22 cellular contexts compared by ENCODE assay signal in the genomic region with DNA sequence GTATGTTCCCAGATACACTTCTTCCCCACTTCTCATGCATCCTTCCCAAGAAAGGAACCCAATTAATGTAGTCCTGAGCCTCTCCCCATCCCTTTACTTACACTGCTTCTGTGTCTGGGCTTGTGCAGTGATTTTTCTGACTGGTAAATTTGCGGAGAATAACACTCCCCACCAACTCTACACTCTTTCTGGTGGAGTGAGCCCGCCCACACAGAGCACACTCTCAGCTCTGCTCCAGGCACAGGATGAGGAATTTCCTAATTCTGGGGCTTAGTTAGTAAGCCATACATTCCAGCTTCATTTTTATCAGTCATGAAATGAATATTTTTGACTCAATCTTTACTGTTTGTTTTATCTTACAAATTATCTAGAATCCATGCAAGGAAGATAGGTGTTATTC. TPM values are rescaled to one million over a fixed set of nuclear protein-coding genes. Genes with fewer than 3 reads are reported as not detected.
DNase-seq lines count a peak whose midpoint lies in the region; ATAC-seq, FAIRE-seq and TF ChIP-seq lines count a peak whose summit lies in the region.
"Had no signal": no experiment of that assay in that cellular context is flagged by ENCODE, and none has a peak within 500 bp of the region (broad histone marks: within the 10 kb centered on the region; RNA-seq: fewer than 3 reads in every experiment).

No MANE protein-coding gene starts in this region.

- TF ChIP-seq RAD21 in liver (IDR thresholded peaks at IDR 0.05): no peak
- TF ChIP-seq RAD21 in HepG2 (CRISPR knock-in tag; IDR thresholded peaks at IDR 0.05): no peak

- no TSS peak for BruUV-seq in HepG2 (replicated peaks; lab: Mats Ljungman, UMichigan)

- peaks cover 4 to 8% (median 8%) of the 10 kb centered on the region in 4 donors for H3K4me1 ChIP-seq in liver (ENCODE audit: control insufficient read depth in 4 of 4, insufficient read depth in 4 of 4, low read length in 3 of 4)
- H3K4me1 ChIP-seq in HepG2 (ENCODE audit: insufficient read depth, low read length): no peaks in the 10 kb centered on the region
- H3K4me1 ChIP-seq in upper lobe of right lung: no peaks in the 10 kb centered on the region
- no peaks in the 10 kb centered on the region for H3K4me1 ChIP-seq in MM.1S (ENCODE audit: low read length)
- H3K4me1 ChIP-seq: BLaER1, HAP-1 had no signal

- no peaks in the 10 kb centered on the region for H3K9me3 ChIP-seq in liver (ENCODE audit: control insufficient read depth in 4 of 4, low read length in 3 of 4)
- no peaks in the 10 kb centered on the region for H3K9me3 ChIP-seq in HepG2 (ENCODE audit: low read length)
- no peaks in the 10 kb centered on the region for H3K9me3 ChIP-seq in upper lobe of right lung
- H3K9me3 ChIP-seq in MM.1S (replicated peaks; ENCODE audit: insufficient read depth, low read length): no peaks in the 10 kb centered on the region
- H3K9me3 ChIP-seq: BLaER1, HAP-1 had no signal

- POLR2A ChIA-PET in HepG2 (lab: Yijun Ruan, JAX): no interaction called here

- H3K9me2 ChIP-seq in MM.1S (replicated peaks; ENCODE audit: insufficient read depth, low read length): no peaks in the 10 kb centered on the region

- no peaks in the 10 kb centered on the region for H3K27me3 ChIP-seq in liver (ENCODE audit: control insufficient read depth in 4 of 4, insufficient read depth in 4 of 4, low read length in 3 of 4)
- no peaks in the 10 kb centered on the region for H3K27me3 ChIP-seq in HepG2 (ENCODE audit: control insufficient read depth in 1 of 2, insufficient read depth in 2 of 2, low read length in 2 of 2)
- H3K27me3 ChIP-seq in upper lobe of right lung: no peaks in the 10 kb centered on the region
- no peaks in the 10 kb centered on the region for H3K27me3 ChIP-seq in MM.1S (replicated peaks; ENCODE audit: insufficient read depth, low read length)
- H3K27me3 ChIP-seq: BLaER1 had no signal

- H3K36me3 ChIP-seq in liver (ENCODE audit: control insufficient read depth in 4 of 4, insufficient read depth in 3 of 4, low read depth in 1 of 4, low read length in 3 of 4) (no peaks in the 10 kb centered on the region), HepG2 (replicated peaks in 1 of 2; ENCODE audit: control insufficient read depth in 1 of 2, insufficient read depth in 2 of 2, low read length in 2 of 2) (no peaks in the 10 kb centered on the region), upper lobe of right lung (no peaks in the 10 kb centered on the region), MM.1S (replicated peaks; ENCODE audit: insufficient read depth, low read length) (no peaks in the 10 kb centered on the region)
- H3K36me3 ChIP-seq: BLaER1, HAP-1 had no signal

- 91% methylated on average over 2 of the region's 2 CpGs for WGBS in liver
- 17% methylated on average over 2 of the region's 2 CpGs for WGBS in HepG2 (ENCODE audit: low lambda C conversion rate)

- no peak for FAIRE-seq in HepG2 (lab: Jason Lieb, UNC)
- FAIRE-seq: A204.1, GM12891, GM18507, H54 had no signal

- no peak overlapping the region for H3K4me3 ChIP-seq in liver (ENCODE audit: low read depth in 1 of 3, low read length in 3 of 3)
- no peak overlapping the region for H3K4me3 ChIP-seq in HepG2 (replicated peaks in 1 of 3; ENCODE audit: insufficient read depth in 1 of 3, low read depth in 2 of 3, low read length in 3 of 3)
- no peak overlapping the region for H3K4me3 ChIP-seq in upper lobe of right lung
- no peak overlapping the region for H3K4me3 ChIP-seq in MM.1S (ENCODE audit: low read length)
- H3K4me3 ChIP-seq: BLaER1, HAP-1 had no signal

- no peaks in the 10 kb centered on the region for H3F3A ChIP-seq in MM.1S (ENCODE audit: insufficient read depth, low read length)

- H2AFZ ChIP-seq in HepG2 (ENCODE audit: low read length) (no peak overlapping the region), MM.1S (ENCODE audit: low read length) (no peak overlapping the region)

- H3K4me2 ChIP-seq in HepG2 (ENCODE audit: low read depth, low read length) (no peak overlapping the region), MM.1S (ENCODE audit: low read depth, low read length) (no peak overlapping the region)
- H3K4me2 ChIP-seq: BLaER1 had no signal

- no peak for TF ChIP-seq POLR2A in HepG2 (IDR thresholded peaks at IDR 0.05; ENCODE audit: insufficient read depth in 1 of 2, low read depth in 2 of 2, low read length in 2 of 2)

- intact Hi-C loops in HepG2 (cut with micrococcal nuclease; ENCODE audit: unreplicated experiment): no loop called here
- intact Hi-C loops in head of caudate nucleus (cut with DNase I): no loop called here
- intact Hi-C loops in upper lobe of right lung (cut with DNase I): no loop called here

- peak overlapping the region; percentile 32 to 79 for H3K27ac ChIP-seq in liver (ENCODE audit: low read depth in 1 of 2, low read length in 2 of 2)
- no peak overlapping the region for H3K27ac ChIP-seq in HepG2 (ENCODE audit: extremely low read length, insufficient read depth, low read length)
- no peak overlapping the region for H3K27ac ChIP-seq in upper lobe of right lung
- H3K27ac ChIP-seq in MM.1S (ENCODE audit: low read length): no peak overlapping the region
- H3K27ac ChIP-seq: 22Rv1, BLaER1 had no signal

- DNase-seq in HepG2 (ENCODE audit: low spot score) (no peak), head of caudate nucleus (peak in 33 of 42 donors; percentile 10 to 78 (median 44)), putamen (ENCODE audit: low spot score) (peak; percentile 49), upper lobe of right lung (no peak), hypothalamus (lab: John Stamatoyannopoulos, UW) (no peak), MM.1S (no peak)
- DNase-seq: Calu3; CD4-positive, alpha-beta T cell; CD8-positive, alpha-beta memory T cell; DMS79 treated with DMSO at 0.1 percent for 48 hours; GF-D8; GOT3; HFFc6 had no signal

- CTCF ChIA-PET in HepG2 (lab: Yijun Ruan, JAX; ENCODE audit: low intra/inter-chr PET ratio, low total read pairs): no interaction called here

- ATAC-seq in HepG2: no peak
- peak; percentile 57 for ATAC-seq in upper lobe of right lung
- ATAC-seq in HG03378 (IDR thresholded peaks at IDR 0.05; ENCODE audit: unreplicated experiment): no peak

- no peaks in the 10 kb centered on the region for H4K20me1 ChIP-seq in HepG2 (ENCODE audit: insufficient read depth, low read length)
- no peaks in the 10 kb centered on the region for H4K20me1 ChIP-seq in MM.1S (ENCODE audit: insufficient read depth, low read length)
- H4K20me1 ChIP-seq: BLaER1 had no signal

- H3K79me2 ChIP-seq in HepG2 (ENCODE audit: insufficient read depth, low read length) (no peaks in the 10 kb centered on the region), MM.1S (ENCODE audit: low read length) (no peaks in the 10 kb centered on the region)

- in situ Hi-C loops in HepG2 (cut with HindIII; ENCODE audit: extremely low pct_ligation_motif_present, low pct_unique_long_range_greater_than_20kb): no loop called here

- H3K9ac ChIP-seq in liver (ENCODE audit: low read depth in 1 of 2, low read length in 2 of 2): no peak overlapping the region
- H3K9ac ChIP-seq in HepG2 (ENCODE audit: insufficient read depth, low read depth, low read length): no peak overlapping the region
- H3K9ac ChIP-seq in MM.1S (ENCODE audit: low read length): no peak overlapping the region
- H3K9ac ChIP-seq: BLaER1 had no signal

- TF ChIP-seq EP300 in HepG2 (IDR thresholded peaks at IDR 0.05; ENCODE audit: low read depth in 2 of 2, low read length in 2 of 2) (no peak), HepG2 (CRISPR knock-in tag; IDR thresholded peaks at IDR 0.05; ENCODE audit: borderline replicate concordance) (no peak)

- no peak for TF ChIP-seq CTCF in liver (IDR thresholded peaks at IDR 0.05; ENCODE audit: low read depth, low read length, missing input control)
- no peak for TF ChIP-seq CTCF in HepG2 (CRISPR knock-in tag; IDR thresholded peaks at IDR 0.05)
- no peak for TF ChIP-seq CTCF in upper lobe of right lung (IDR thresholded peaks at IDR 0.05)
- TF ChIP-seq CTCF in MM.1S (IDR thresholded peaks at IDR 0.05; ENCODE audit: low read length): no peak

TF ChIP-seq in liver, 16 proteins besides CTCF, POLR2A, EP300 and RAD21 (continues in another document):
- TF ChIP-seq NR2F2 (IDR thresholded peaks at IDR 0.05) (no peak), RXRA (IDR thresholded peaks at IDR 0.05) (no peak), HNF4G (IDR thresholded peaks at IDR 0.05) (no peak)

TF ChIP-seq in HepG2, 621 proteins besides CTCF, POLR2A, EP300 and RAD21:
- TF ChIP-seq GABPB1 (CRISPR knock-in tag; IDR thresholded peaks at IDR 0.05) (no peak), SOX13 (IDR thresholded peaks at IDR 0.05) (no peak), SOX13 (CRISPR knock-in tag; conservative IDR thresholded peaks at IDR 0.05 in 1 of 2, IDR thresholded peaks at IDR 0.05 in 1 of 2) (no peak), NCOR1 (IDR thresholded peaks at IDR 0.05; ENCODE audit: borderline replicate concordance, low read length) (no peak), TCF7 (IDR thresholded peaks at IDR 0.05; ENCODE audit: low read depth) (no peak), ZNF101 (CRISPR knock-in tag; IDR thresholded peaks at IDR 0.05; ENCODE audit: borderline replicate concordance, low read depth) (no peak), JUN (CRISPR knock-in tag; IDR thresholded peaks at IDR 0.05) (no peak)

RNA-seq across cellular contexts. Expression of gene FMO4, which starts 38.6 kb away (rescaled TPM):
- total RNA-seq in liver: 10 to 100 TPM in 1 of 2 donors, 1 to 10 TPM in 1; 7.2 to 26.9 TPM
- 10 to 100 TPM in 1 of 2 donors, 1 to 10 TPM in 1; 7.6 to 11.0 TPM for polyA plus RNA-seq in liver
- total RNA-seq in HepG2 (2016; rRNA removed; fragmentation: Illumina TruSeq; extraction: Trizol): 0.07 and 0.36 TPM in 2 replicates
- not detected in 2 replicates for total RNA-seq in HepG2 (2016; cell fraction: cytosol; rRNA removed; fragmentation: Illumina TruSeq; extraction: Trizol; ENCODE audit: low read depth)
- total RNA-seq in HepG2 (2016; cell fraction: insoluble cytoplasmic fraction; rRNA removed; fragmentation: Illumina TruSeq; extraction: Trizol): 0.37 and 0.56 TPM in 2 replicates
- total RNA-seq in HepG2 (2016; cell fraction: membrane; rRNA removed; fragmentation: Illumina TruSeq; extraction: Trizol): 0.06 and 0.17 TPM in 2 replicates
- 0.34 TPM in 1 of 2 replicates, not detected in the other for total RNA-seq in HepG2 (2016; cell fraction: nucleus; rRNA removed; fragmentation: Illumina TruSeq; extraction: Trizol)
- 0.10 and 0.29 TPM in 2 replicates for polyA plus RNA-seq in HepG2 (2011; rRNA removed)
- polyA plus RNA-seq in HepG2 (2011; cell fraction: cytosol; rRNA removed): 0.10 and 0.11 TPM in 2 replicates
- 0.05 TPM in 1 of 2 replicates, not detected in the other for polyA plus RNA-seq in HepG2 (2011; cell fraction: nucleus; rRNA removed)
- 0.17 and 0.34 TPM in 2 replicates for polyA plus RNA-seq in HepG2 (2012)
- polyA plus RNA-seq in HepG2 (2016; cell fraction: cytosol; fragmentation: Illumina TruSeq; extraction: Trizol; ENCODE audit: low read depth): not detected in 2 replicates
- polyA plus RNA-seq in HepG2 (2016; cell fraction: insoluble cytoplasmic fraction; fragmentation: Illumina TruSeq; extraction: Trizol; ENCODE audit: low read depth): 0.40 and 0.42 TPM in 2 replicates
- polyA plus RNA-seq in HepG2 (2016; cell fraction: membrane; fragmentation: Illumina TruSeq; extraction: Trizol; ENCODE audit: low read depth): not detected in 2 replicates
- not detected in 2 replicates for polyA plus RNA-seq in HepG2 (2016; cell fraction: nucleus; fragmentation: Illumina TruSeq; extraction: Trizol; ENCODE audit: insufficient read depth, low read depth)
- 0.07 TPM in 1 of 2 replicates, not detected in the other for polyA minus RNA-seq in HepG2 (2011; rRNA and poly(A)+ RNA removed; ENCODE audit: low replicate concordance)
- polyA minus RNA-seq in HepG2 (2011; cell fraction: cytosol; rRNA and poly(A)+ RNA removed): not detected in 2 replicates
- 0.52 TPM in 1 of 2 replicates, not detected in the other for polyA minus RNA-seq in HepG2 (2011; cell fraction: nucleus; rRNA and poly(A)+ RNA removed)
- total RNA-seq in upper lobe of right lung: 4.3 TPM

Comparison
In these comparisons a context has a peak if more than half of its experiments do, and no peak if none do; other contexts are left out.
1. H3K27ac ChIP-seq: peak in liver (2 of 2); none in HepG2 (single experiment), upper lobe of right lung (single experiment) and MM.1S (single experiment).
2. DNase-seq: peak in head of caudate nucleus (33 of 42) and putamen (single experiment); none in HepG2 (single experiment), upper lobe of right lung (single experiment), hypothalamus (0 of 51) and MM.1S (single experiment).